In the genomic region with DNA sequence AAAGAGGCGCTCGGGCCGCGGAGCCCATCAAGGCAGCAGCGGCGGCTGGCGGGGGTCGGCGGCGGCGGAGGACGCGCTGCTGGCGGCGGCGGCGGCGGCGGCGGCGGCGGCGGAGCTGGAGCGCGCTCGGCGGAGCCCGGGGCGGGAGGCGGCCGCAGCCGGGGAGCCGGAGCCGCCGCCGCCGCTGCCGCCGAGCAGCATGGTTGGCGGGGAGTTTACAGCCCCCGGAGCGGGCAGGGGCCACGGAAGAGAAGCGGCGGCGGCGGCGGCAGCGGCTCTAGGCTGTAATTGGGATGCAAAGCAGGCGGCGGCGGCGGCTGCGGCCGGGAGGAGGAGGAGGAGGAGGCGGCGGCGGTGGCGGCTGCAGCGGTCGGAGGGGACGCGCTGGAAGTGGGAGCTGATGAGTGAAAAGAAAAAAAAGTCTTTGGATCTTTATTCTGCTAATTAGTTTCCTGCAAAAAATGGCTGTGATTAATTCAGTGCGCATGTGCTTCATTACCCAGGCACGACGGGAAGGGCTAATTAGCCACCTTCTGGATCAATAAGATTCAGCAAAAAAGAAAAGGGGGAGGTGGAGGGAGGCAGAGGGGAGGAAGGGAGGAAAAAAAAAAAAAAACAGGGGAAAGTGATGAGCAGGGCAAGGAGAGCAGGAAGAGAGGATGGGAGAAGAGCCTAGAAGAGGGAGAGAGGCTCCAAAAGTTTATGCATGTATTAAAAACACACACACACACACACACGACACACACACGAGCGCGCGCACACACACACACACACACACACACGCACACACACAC, we compare ENCODE assay signal across 8 cellular contexts. TPM values are rescaled to one million over a fixed set of nuclear protein-coding genes. Genes with fewer than 3 reads are reported as not detected.
DNase-seq lines count a peak whose midpoint lies in the region; ATAC-seq and TF ChIP-seq lines count a peak whose summit lies in the region.

No MANE protein-coding gene starts in this region.

- no peak for TF ChIP-seq EP300 in upper lobe of left lung (IDR thresholded peaks at IDR 0.05)

- WGBS in upper lobe of left lung, 2 donors, result 1% methylated on average over 28 to 48 of the region's 72 CpGs

- H3K4me3 ChIP-seq in CD8-positive, alpha-beta memory T cell (ENCODE audit: low read length), result peak overlapping the region; percentile 50
- H3K4me3 ChIP-seq in Peyer's patch (peak overlapping the region; percentile 61 to 86 (median 82)), upper lobe of left lung (peak overlapping the region; percentile 81 to 91 (median 84))

- no peaks in the 10 kb centered on the region for H3K9me3 ChIP-seq in CD8-positive, alpha-beta memory T cell (ENCODE audit: low read length)
- H3K9me3 ChIP-seq in Peyer's patch, result no peaks in the 10 kb centered on the region
- H3K9me3 ChIP-seq in upper lobe of left lung, result no peaks in the 10 kb centered on the region

- peaks cover 33% of the 10 kb centered on the region for H3K27me3 ChIP-seq in CD8-positive, alpha-beta memory T cell (ENCODE audit: insufficient read depth, low read length, poor library complexity, severe bottlenecking)
- H3K27me3 ChIP-seq in Peyer's patch (peaks cover 0 to 13% of the 10 kb centered on the region in 2 donors), upper lobe of left lung (peaks cover 0 to 16% (median 8%) of the 10 kb centered on the region in 4 donors)

- H3K36me3 Mint-ChIP-seq in CD8-positive, alpha-beta memory T cell, result no peaks in the 10 kb centered on the region

- H3K4me1 ChIP-seq in CD8-positive, alpha-beta memory T cell (ENCODE audit: insufficient read depth, low read length), result no peaks in the 10 kb centered on the region
- H3K4me1 ChIP-seq in Peyer's patch (peaks cover 0 to 46% (median 1%) of the 10 kb centered on the region in 4 donors), upper lobe of left lung (peaks cover 36 to 52% (median 43%) of the 10 kb centered on the region in 4 donors)

- peaks cover 11 to 18% (median 14%) of the 10 kb centered on the region in 3 donors for H3K4me1 Mint-ChIP-seq in CD8-positive, alpha-beta memory T cell

- TF ChIP-seq POLR2A in Peyer's patch (IDR thresholded peaks at IDR 0.05), result no peak
- TF ChIP-seq POLR2A in upper lobe of left lung (IDR thresholded peaks at IDR 0.05), result no peak

- H3K9me3 Mint-ChIP-seq in CD8-positive, alpha-beta memory T cell, result peaks cover 0 to 8% (median 0%) of the 10 kb centered on the region in 5 donors

- H3K27ac Mint-ChIP-seq in CD8-positive, alpha-beta memory T cell, result peak overlapping the region in 1 of 8 donors; percentile 34

- ATAC-seq in GM19043 (IDR thresholded peaks at IDR 0.05; ENCODE audit: low read depth, unreplicated experiment) (peak; percentile 17), HG03432 (IDR thresholded peaks at IDR 0.05; ENCODE audit: unreplicated experiment) (peak; percentile 34), upper lobe of left lung (ENCODE audit: low FRiP score in 2 of 2) (peak in 1 of 2 donors; percentile 9)

- POLR2A ChIA-PET in CD8-positive, alpha-beta memory T cell (lab: Charles Lee), result no interaction called here

- CTCF ChIA-PET in CD8-positive, alpha-beta memory T cell (lab: Charles Lee), result no interaction called here

- no peak for DNase-seq in CD8-positive, alpha-beta memory T cell
- DNase-seq in Peyer's patch, result peak in 2 of 3 donors; percentile 58 to 60
- DNase-seq in dermis blood vessel endothelial cell, result peak; percentile 61
- peak; percentile 89 for DNase-seq in mesenteric fat pad (ENCODE audit: low spot score)
- peak in 1 of 2 donors; percentile 93 for DNase-seq in upper lobe of left lung
- DNase-seq in Ammon's horn (ENCODE audit: low spot score), result no peak

- H3K4me3 Mint-ChIP-seq in CD8-positive, alpha-beta memory T cell, result peak overlapping the region; percentile 68 to 89 (median 79)

- TF ChIP-seq CTCF in Peyer's patch (IDR thresholded peaks at IDR 0.05), result no peak
- TF ChIP-seq CTCF in upper lobe of left lung (IDR thresholded peaks at IDR 0.05), result no peak

- no peaks in the 10 kb centered on the region for H3K36me3 ChIP-seq in CD8-positive, alpha-beta memory T cell (ENCODE audit: insufficient read depth, low read length)
- H3K36me3 ChIP-seq in Peyer's patch (no peaks in the 10 kb centered on the region), upper lobe of left lung (no peaks in the 10 kb centered on the region)

- H3K27me3 Mint-ChIP-seq in CD8-positive, alpha-beta memory T cell, result peaks cover 40 to 51% of the 10 kb centered on the region in 2 donors

- H3K27ac ChIP-seq in CD8-positive, alpha-beta memory T cell (ENCODE audit: low read depth, low read length), result no peak overlapping the region
- peak overlapping the region; percentile 75 to 94 (median 85) for H3K27ac ChIP-seq in Peyer's patch
- H3K27ac ChIP-seq in upper lobe of left lung, result peak overlapping the region; percentile 93 to 98 (median 95)

RNA-seq across cellular contexts. Expression of a gene that starts 10.9 kb away (rescaled TPM):
- total RNA-seq in CD8-positive, alpha-beta memory T cell, result under 1 TPM; 0.20 to 0.22 TPM
- polyA plus RNA-seq in CD8-positive, alpha-beta memory T cell, result 0.13 TPM
- total RNA-seq in Peyer's patch (10 to 100 TPM in 3 of 4 donors, 1 to 10 TPM in 1; 6.3 to 39.6 (median 14.6) TPM), dermis blood vessel endothelial cell (5.6 and 9.1 TPM in 2 replicates), mesenteric fat pad (28.8 TPM), upper lobe of left lung (10 to 100 TPM; 22.4 to 40.3 (median 27.0) TPM)

Comparison
In these comparisons a context has a peak if more than half of its experiments do, and no peak if none do; other contexts are left out.
1. DNase-seq: peak in Peyer's patch (2 of 3), dermis blood vessel endothelial cell (single experiment) and mesenteric fat pad (single experiment); none in CD8-positive, alpha-beta memory T cell (0 of 5) and Ammon's horn (single experiment).
2. Peak in every context shown above with its lines, with median percentiles within 50 percentile points of each other: H3K4me3 ChIP-seq.